In genomic region chr9:34485822-34486221, GRCh38 we compare ENCODE assay signal across 9 cellular contexts. TPM values are rescaled to one million over a fixed set of nuclear protein-coding genes. Genes with fewer than 3 reads are reported as not detected.
"Had no signal": no experiment of that assay in that cellular context is flagged by ENCODE, and none has a peak within 500 bp of the region (broad histone marks: within the 10 kb centered on the region; RNA-seq: fewer than 3 reads in every experiment).

No MANE protein-coding gene starts in this region.

- H3K9me3 ChIP-seq: HAP-1 had no signal

- H3K27ac ChIP-seq: GM23248 had no signal

- H3K27ac Mint-ChIP-seq: HFFc6 had no signal

- DNase-seq: GM23248, GOT3, H7, HFFc6, IMR-90 had no signal

- ATAC-seq: HCT116, K562 had no signal

- H3K4me1 ChIP-seq: HAP-1 had no signal

- H3K4me3 ChIP-seq: GM23248, HAP-1, K562 had no signal

- H3K36me3 ChIP-seq: HAP-1 had no signal

- H3K4me3 Mint-ChIP-seq: HFFc6 had no signal

RNA-seq across cellular contexts. Expression of gene DNAI1, which starts 27.2 kb away (rescaled TPM):
- total RNA-seq: GM23248, HFFc6, HT-29, IMR-90, K562 had no signal

RNA-seq across cellular contexts. Expression of gene ENHO, which starts 37.0 kb away (rescaled TPM):
- total RNA-seq: GM23248, IMR-90 had no signal
